ENCODE assay signal across 34 cellular contexts in genomic region chr11:122647728-122648127, GRCh38. TPM values are rescaled to one million over a fixed set of nuclear protein-coding genes. Genes with fewer than 3 reads are reported as not detected.
DNase-seq lines count a peak whose midpoint lies in the region; ATAC-seq, FAIRE-seq and TF ChIP-seq lines count a peak whose summit lies in the region.
"Had no signal": no experiment of that assay in that cellular context is flagged by ENCODE, and none has a peak within 500 bp of the region (broad histone marks: within the 10 kb centered on the region; RNA-seq: fewer than 3 reads in every experiment).

No MANE protein-coding gene starts in this region.

- peak; percentile 25 for ATAC-seq in Right ventricle myocardium superior (ENCODE audit: poor library complexity)
- ATAC-seq in effector memory CD8-positive, alpha-beta T cell (replicated peaks): no peak

- TF ChIP-seq CTCF in Loucy (conservative IDR thresholded peaks at IDR 0.05; ENCODE audit: low read length): no peak
- TF ChIP-seq CTCF in type B pancreatic cell (conservative IDR thresholded peaks at IDR 0.05): no peak

- no peak overlapping the region for H3K9ac ChIP-seq in Loucy (ENCODE audit: low read depth, low read length, poor library complexity, severe bottlenecking)

- intact Hi-C loops in Right ventricle myocardium superior (cut with DNase I) (no loop called here), cardiac septum (cut with DNase I) (no loop called here)

- no peak overlapping the region for H3K4me3 ChIP-seq in Loucy (ENCODE audit: low read length, poor library complexity, severe bottlenecking)
- H3K4me3 ChIP-seq: cardiac muscle cell, colonic mucosa, right lobe of liver had no signal

- no peaks in the 10 kb centered on the region for H3K27me3 ChIP-seq in Loucy (ENCODE audit: insufficient read depth, low read length, poor library complexity, severe bottlenecking)
- H3K27me3 ChIP-seq: colonic mucosa, right lobe of liver had no signal

- H3K4me2 ChIP-seq in Loucy (ENCODE audit: low read depth, low read length, poor library complexity, severe bottlenecking): no peak overlapping the region

- H3K36me3 Mint-ChIP-seq in effector memory CD8-positive, alpha-beta T cell (ENCODE audit: insufficient read depth): no peaks in the 10 kb centered on the region
- no peaks in the 10 kb centered on the region for H3K36me3 Mint-ChIP-seq in type B pancreatic cell
- H3K36me3 Mint-ChIP-seq: activated naive CD8-positive, alpha-beta T cell treated with anti-CD3 and anti-CD28 coated beads for 36 hours had no signal

- H3K27ac Mint-ChIP-seq in effector memory CD8-positive, alpha-beta T cell: peak overlapping the region; percentile 47
- H3K27ac Mint-ChIP-seq in type B pancreatic cell: no peak overlapping the region
- H3K27ac Mint-ChIP-seq: activated naive CD8-positive, alpha-beta T cell treated with anti-CD3 and anti-CD28 coated beads for 36 hours; activated T-cell treated with anti-CD3 and anti-CD28 coated beads, Interleukin-2, amount 50 U/mL, for 24 hours; CD8-positive, alpha-beta memory T cell; progenitor cell of endocrine pancreas had no signal

- no peaks in the 10 kb centered on the region for H3K9me3 ChIP-seq in Loucy (ENCODE audit: insufficient read depth, low read depth, low read length)
- H3K9me3 ChIP-seq: colonic mucosa, right lobe of liver had no signal

- peaks cover 13% of the 10 kb centered on the region for H3K4me1 ChIP-seq in Loucy (ENCODE audit: insufficient read depth, low read length, poor library complexity, severe bottlenecking)
- H3K4me1 ChIP-seq: colonic mucosa, right lobe of liver had no signal

- 0 out of 2 replicates have a peak overlapping the region, but pooled peaks have one; percentile 14 for H2AFZ ChIP-seq in Loucy (ENCODE audit: low read length)

- no peak for FAIRE-seq in urothelium cell line (lab: Jason Lieb, UNC)
- FAIRE-seq: A204.1, GM18507, GM19239 had no signal

- H3K4me1 Mint-ChIP-seq in effector memory CD8-positive, alpha-beta T cell (ENCODE audit: low read depth in 2 of 2): peaks cover 2 to 3% of the 10 kb centered on the region in 2 donors
- no peaks in the 10 kb centered on the region for H3K4me1 Mint-ChIP-seq in type B pancreatic cell (ENCODE audit: unreplicated experiment)
- H3K4me1 Mint-ChIP-seq: activated naive CD8-positive, alpha-beta T cell treated with anti-CD3 and anti-CD28 coated beads for 36 hours; CD8-positive, alpha-beta memory T cell had no signal

- H3K4me3 Mint-ChIP-seq in effector memory CD8-positive, alpha-beta T cell: no peak overlapping the region
- H3K4me3 Mint-ChIP-seq in type B pancreatic cell: no peak overlapping the region
- H3K4me3 Mint-ChIP-seq: activated naive CD8-positive, alpha-beta T cell treated with anti-CD3 and anti-CD28 coated beads for 36 hours; activated T-cell treated with anti-CD3 and anti-CD28 coated beads, Interleukin-2, amount 50 U/mL, for 24 hours; CD8-positive, alpha-beta memory T cell; neural crest cell had no signal

- no peaks in the 10 kb centered on the region for H3K9me2 ChIP-seq in Loucy (replicated peaks; ENCODE audit: low read depth, low read length)

- no peaks in the 10 kb centered on the region for H3K9me3 Mint-ChIP-seq in effector memory CD8-positive, alpha-beta T cell
- H3K9me3 Mint-ChIP-seq in type B pancreatic cell: no peaks in the 10 kb centered on the region
- H3K9me3 Mint-ChIP-seq: activated naive CD8-positive, alpha-beta T cell treated with anti-CD3 and anti-CD28 coated beads for 36 hours; activated T-cell treated with anti-CD3 and anti-CD28 coated beads, Interleukin-2, amount 50 U/mL, for 24 hours; CD8-positive, alpha-beta memory T cell; neural crest cell had no signal

- H3F3A ChIP-seq in Loucy (ENCODE audit: low read depth): no peaks in the 10 kb centered on the region

- no peaks in the 10 kb centered on the region for H3K36me3 ChIP-seq in Loucy (ENCODE audit: insufficient read depth, low read length)
- H3K36me3 ChIP-seq: cardiac muscle cell, colonic mucosa, right lobe of liver had no signal

- no peaks in the 10 kb centered on the region for H4K20me1 ChIP-seq in Loucy (ENCODE audit: insufficient read depth, low read length, poor library complexity, severe bottlenecking)

- H3K27me3 Mint-ChIP-seq in effector memory CD8-positive, alpha-beta T cell: peaks cover 6 to 10% of the 10 kb centered on the region in 2 donors
- H3K27me3 Mint-ChIP-seq in type B pancreatic cell: peaks cover 9% of the 10 kb centered on the region
- H3K27me3 Mint-ChIP-seq: activated naive CD8-positive, alpha-beta T cell treated with anti-CD3 and anti-CD28 coated beads for 36 hours; CD8-positive, alpha-beta memory T cell had no signal

- H3K79me2 ChIP-seq in Loucy (ENCODE audit: insufficient read depth, low read length): no peaks in the 10 kb centered on the region

- DNase-seq in Right ventricle myocardium superior (no peak), cardiac septum (ENCODE audit: low spot score) (no peak), urothelium cell line (ENCODE audit: low spot score) (no peak), type B pancreatic cell (ENCODE audit: extremely low spot score, unreplicated experiment) (no peak), anterior cingulate cortex (lab: John Stamatoyannopoulos, UW) (no peak), SIG-M5 treated with dmso at 0.1 percent for 504 hours (lab: John Stamatoyannopoulos, UW; ENCODE audit: unreplicated experiment) (no peak)
- DNase-seq in effector memory CD8-positive, alpha-beta T cell: no peak
- DNase-seq: activated CD4-positive, alpha-beta T cell treated with anti-CD3 and anti-CD28 coated beads, Interleukin-2, amount 50 U/mL, for 1 hour; activated CD4-positive, CD25-positive, alpha-beta regulatory T cell; activated gamma-delta T cell; activated naive CD8-positive, alpha-beta T cell treated with anti-CD3 and anti-CD28 coated beads for 36 hours; activated T-cell treated with anti-CD3 and anti-CD28 coated beads, Interleukin-2, amount 50 U/mL, for 24 hours; AML-193; CD8-positive, alpha-beta memory T cell; colonic mucosa; effector CD8-positive, alpha-beta T cell; erythroblast; glutamatergic neuron; H7; NCI-H146; NCI-H446; NCI-H774; right lobe of liver; RPMI8226; stimulated activated CD4-positive, alpha-beta T cell treated with anti-CD3 and anti-CD28 coated beads, Interleukin-12 subunit alpha, Interleukin-12 subunit beta, amount 100 ng/mL, for 4 hours; stimulated activated CD4-positive, alpha-beta T cell treated with anti-CD3 and anti-CD28 coated beads, Interleukin-4, amount 100 ng/mL, for 24 hours; trophoblast cell had no signal

RNA-seq across cellular contexts. Expression of gene UBASH3B, which starts 7.8 kb away (rescaled TPM):
- total RNA-seq in Right ventricle myocardium superior (2.5 TPM), cardiac septum (4.2 TPM), type B pancreatic cell (ENCODE audit: low replicate concordance) (8.6 and 8.9 TPM in 2 replicates)
